ENCODE assay signal across 8 cellular contexts in the genomic region with DNA sequence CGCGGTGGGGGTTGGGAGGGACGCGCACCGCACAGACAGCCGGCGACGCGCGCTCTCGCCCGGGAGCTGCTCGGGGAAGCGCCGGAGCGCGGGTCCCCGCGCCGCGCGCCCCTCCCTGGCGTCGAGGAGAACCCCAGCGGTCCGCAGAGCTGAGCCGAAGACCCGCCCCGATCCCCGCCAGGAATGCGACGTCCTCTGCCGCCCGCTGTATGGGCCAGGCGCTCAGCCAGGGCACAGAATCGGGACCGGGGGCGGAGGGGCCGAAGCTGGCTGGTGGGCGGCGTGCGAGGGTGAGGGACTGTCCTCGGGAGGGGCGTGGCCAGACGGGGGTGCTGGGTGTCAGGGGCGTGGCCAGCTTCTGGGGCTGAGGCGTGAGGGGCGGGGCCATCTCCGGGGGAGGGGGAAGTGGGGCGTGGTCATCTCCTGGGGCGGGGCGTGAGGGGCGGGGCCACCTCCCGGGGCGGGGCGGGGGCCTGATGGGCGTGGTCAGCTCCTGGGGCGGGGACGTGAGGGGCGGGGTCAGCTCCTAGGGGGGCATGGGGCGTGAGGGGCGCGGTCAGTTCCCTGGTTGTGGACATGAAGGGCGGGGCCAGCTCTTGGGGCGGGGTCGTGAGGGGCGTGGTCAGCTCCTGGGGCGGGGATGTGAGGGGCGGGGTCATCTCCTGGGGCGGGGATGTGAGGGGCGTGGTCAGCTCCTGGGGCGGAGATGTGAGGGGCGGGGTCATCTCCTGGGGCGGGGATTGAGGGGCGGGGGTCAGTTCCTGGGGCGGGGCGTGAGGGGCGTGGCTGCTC. TPM values are rescaled to one million over a fixed set of nuclear protein-coding genes. Genes with fewer than 3 reads are reported as not detected.
DNase-seq lines count a peak whose midpoint lies in the region; ATAC-seq, FAIRE-seq and TF ChIP-seq lines count a peak whose summit lies in the region.

No MANE protein-coding gene starts in this region.

- H3K79me1 ChIP-seq in neuronal stem cell (ENCODE audit: low read depth, low read length): no peaks in the 10 kb centered on the region

- peak overlapping the region; percentile 93 for H3K23ac ChIP-seq in neuronal stem cell (ENCODE audit: low read depth, low read length, poor library complexity)

- no peaks in the 10 kb centered on the region for H3K79me2 ChIP-seq in PC-9 (ENCODE audit: low read depth)

- H3K27me3 ChIP-seq in PC-9 (ENCODE audit: insufficient read depth, low read depth): no peaks in the 10 kb centered on the region
- H3K27me3 ChIP-seq in gastroesophageal sphincter: peaks cover 43% of the 10 kb centered on the region
- peaks cover 0 to 87% (median 13%) of the 10 kb centered on the region in 3 experiments for H3K27me3 ChIP-seq in neuronal stem cell (ENCODE audit: control insufficient read depth in 3 of 3, insufficient read depth in 3 of 3, low read depth in 1 of 3, low read length in 3 of 3)
- H3K27me3 ChIP-seq in suprapubic skin: peaks cover 9% of the 10 kb centered on the region

- H2AFZ ChIP-seq in PC-9 (no peak overlapping the region), neuronal stem cell (ENCODE audit: low read length) (peak overlapping the region; percentile 81)

- TF ChIP-seq POLR2A in gastroesophageal sphincter (IDR thresholded peaks at IDR 0.05): no peak
- no peak for TF ChIP-seq POLR2A in suprapubic skin (IDR thresholded peaks at IDR 0.05)

- DNase-seq in GM18507 (ENCODE audit: extremely low spot score, insufficient read length, low read depth): peak; percentile 55
- peak in 1 of 2 experiments; percentile 83 for DNase-seq in PC-9
- DNase-seq in activated naive CD4-positive, alpha-beta T cell (lab: John Stamatoyannopoulos, UW): peak; percentile 45 to 60 (median 54)
- DNase-seq in neuronal stem cell (ENCODE audit: low spot score): peak; percentile 82
- peak in 1 of 2 donors; percentile 85 for DNase-seq in suprapubic skin (ENCODE audit: low spot score in 2 of 2)

- H3K4me1 ChIP-seq in PC-9 (replicated peaks; ENCODE audit: insufficient read depth) (peaks cover 9% of the 10 kb centered on the region), gastroesophageal sphincter (peaks cover 0 to 40% (median 7%) of the 10 kb centered on the region in 3 donors), neuronal stem cell (ENCODE audit: control insufficient read depth in 2 of 2, insufficient read depth in 1 of 2, low read depth in 1 of 2, low read length in 2 of 2) (peaks cover 0 to 10% of the 10 kb centered on the region in 2 donors), suprapubic skin (peaks cover 39% of the 10 kb centered on the region)

- H4K8ac ChIP-seq in neuronal stem cell (ENCODE audit: low read depth, low read length): no peak overlapping the region

- no peak overlapping the region for H2BK5ac ChIP-seq in neuronal stem cell (ENCODE audit: low read length)

- FAIRE-seq in GM18507 (lab: Jason Lieb, UNC): no peak

- TF ChIP-seq EP300 in gastroesophageal sphincter (IDR thresholded peaks at IDR 0.05) (no peak), suprapubic skin (IDR thresholded peaks at IDR 0.05) (no peak)

- peak overlapping the region; percentile 98 for H3K18ac ChIP-seq in neuronal stem cell (ENCODE audit: low read length)

- H3K36me3 ChIP-seq in PC-9 (ENCODE audit: low read depth) (no peaks in the 10 kb centered on the region), gastroesophageal sphincter (no peaks in the 10 kb centered on the region), neuronal stem cell (replicated peaks in 1 of 2; ENCODE audit: control insufficient read depth in 2 of 2, insufficient read depth in 2 of 2, low read length in 2 of 2) (no peaks in the 10 kb centered on the region), suprapubic skin (no peaks in the 10 kb centered on the region)

- BruUV-seq in PC-9 (replicated peaks; lab: Mats Ljungman, UMichigan): no TSS peak

- H2BK15ac ChIP-seq in neuronal stem cell (ENCODE audit: low read length): peak overlapping the region; percentile 92

- ATAC-seq in gastroesophageal sphincter (peak; percentile 37), HG03175 (IDR thresholded peaks at IDR 0.05; ENCODE audit: unreplicated experiment) (no peak), HG02798 (IDR thresholded peaks at IDR 0.05; ENCODE audit: poor library complexity, unreplicated experiment) (no peak)

- H2BK12ac ChIP-seq in neuronal stem cell (ENCODE audit: low read length): peak overlapping the region; percentile 99

- intact Hi-C loops in PC-9 (cut with micrococcal nuclease; ENCODE audit: unreplicated experiment): no loop called here

- no peak overlapping the region for H4K91ac ChIP-seq in neuronal stem cell (ENCODE audit: low read depth, low read length, poor library complexity)

- WGBS in gastroesophageal sphincter (ENCODE audit: low coverage in 1 of 2), 2 donors: no CpG with 5 or more reads among the region's 78 CpGs
- no CpG with 5 or more reads among the region's 78 CpGs for WGBS in neuronal stem cell (ENCODE audit: extremely low coverage in 2 of 2, insufficient read length in 2 of 2, insufficient replicate concordance in 1 of 2), 2 donors
- WGBS in suprapubic skin: no CpG with 5 or more reads among the region's 78 CpGs

- H3K4me2 ChIP-seq in PC-9: peak overlapping the region; percentile 66
- peak overlapping the region; percentile 94 for H3K4me2 ChIP-seq in neuronal stem cell (ENCODE audit: insufficient read depth, low read length, poor library complexity, severe bottlenecking)

- H4K20me1 ChIP-seq in PC-9 (ENCODE audit: insufficient read depth): no peaks in the 10 kb centered on the region

- H3K4me3 ChIP-seq in PC-9 (peak overlapping the region; percentile 38; the same call in 1 of the 2 replicates), gastroesophageal sphincter (peak overlapping the region; percentile 27 to 57), neuronal stem cell (ENCODE audit: low read length in 2 of 2) (peak overlapping the region; percentile 17 to 81), suprapubic skin (peak overlapping the region; percentile 56)

- POLR2A ChIA-PET in PC-9 (lab: Charles Lee; ENCODE audit: unreplicated experiment): interaction anchor here (0.5 to 1.1 kb wide), 9 partner anchors 14 to 617 kb away, joined by 3 to 21 read pairs (median 10); partner anchors contain the start of genes CLIC3, NRARP and PAXX

- H3K4ac ChIP-seq in neuronal stem cell (ENCODE audit: low read length): peak overlapping the region; percentile 99

- peak overlapping the region; percentile 17 for H2BK120ac ChIP-seq in neuronal stem cell (ENCODE audit: low read depth, low read length)

- no peaks in the 10 kb centered on the region for H3K9me2 ChIP-seq in PC-9 (ENCODE audit: insufficient read depth)

- H3F3A ChIP-seq in PC-9 (ENCODE audit: insufficient read depth, low read depth): peaks cover 12% of the 10 kb centered on the region; the same call in 1 of the 2 replicates

- peak overlapping the region; percentile 97 for H2AK5ac ChIP-seq in neuronal stem cell (ENCODE audit: low read depth, low read length)

- no peak overlapping the region for H3K27ac ChIP-seq in PC-9
- H3K27ac ChIP-seq in gastroesophageal sphincter: peak overlapping the region in 2 of 4 donors; percentile 54 to 61
- H3K27ac ChIP-seq in neuronal stem cell (replicated peaks; ENCODE audit: low read length): no peak overlapping the region
- no peak overlapping the region for H3K27ac ChIP-seq in suprapubic skin

- TF ChIP-seq CTCF in PC-9 (conservative IDR thresholded peaks at IDR 0.05) (no peak), gastroesophageal sphincter (IDR thresholded peaks at IDR 0.05) (no peak), suprapubic skin (IDR thresholded peaks at IDR 0.05) (no peak)

- H3K9ac ChIP-seq in neuronal stem cell (ENCODE audit: low read depth, low read length, poor library complexity): peak overlapping the region; percentile 96

- CTCF ChIA-PET in PC-9 (lab: Charles Lee): interaction anchor here (0.5 to 1.1 kb wide), 12 partner anchors 15 to 767 kb away, joined by 3 to 9 read pairs (median 5); partner anchors contain the start of gene ENTPD2

- H3K9me3 ChIP-seq in PC-9 (ENCODE audit: insufficient read depth, low read depth) (no peaks in the 10 kb centered on the region), gastroesophageal sphincter (no peaks in the 10 kb centered on the region), neuronal stem cell (replicated peaks in 1 of 2; ENCODE audit: control insufficient read depth in 2 of 2, insufficient read depth in 1 of 2, low read depth in 1 of 2, low read length in 2 of 2) (no peaks in the 10 kb centered on the region), suprapubic skin (no peaks in the 10 kb centered on the region)

- H3K14ac ChIP-seq in neuronal stem cell (ENCODE audit: low read length): peak overlapping the region; percentile 99

RNA-seq across cellular contexts. Expression of gene PTGDS, which starts 1.0 kb away (rescaled TPM):
- total RNA-seq in PC-9 (2021): 1.7 and 2.0 TPM in 2 replicates
- 100 to 1,000 TPM in 1 of 4 donors, 10 to 100 TPM in 2, 1 to 10 TPM in 1; 7.4 to 132 (median 29.7) TPM for total RNA-seq in gastroesophageal sphincter
- polyA plus RNA-seq in neuronal stem cell (2013, experiment 1 of 2): 0.33 TPM
- 0.42 TPM for polyA plus RNA-seq in neuronal stem cell (2013, experiment 2 of 2)
- 10 to 100 TPM in 3 of 4 donors, 1 to 10 TPM in 1; 4.3 to 31.7 (median 25.7) TPM for total RNA-seq in suprapubic skin

RNA-seq across cellular contexts. Expression of gene LCNL1, which starts 4.5 kb away (rescaled TPM):
- total RNA-seq in PC-9 (2021) (0.41 and 0.43 TPM in 2 replicates), gastroesophageal sphincter (under 1 TPM in 2 of 4 donors, not detected in 2; 0.40 TPM), suprapubic skin (under 1 TPM in 2 of 4 donors, not detected in 2; 0.18 to 0.40 TPM)
- polyA plus RNA-seq in neuronal stem cell (2013, experiment 1 of 2): 0.07 TPM
- polyA plus RNA-seq in neuronal stem cell (2013, experiment 2 of 2): 0.07 TPM

RNA-seq across cellular contexts. Expression of gene PAXX, which starts 14.0 kb away (rescaled TPM):
- total RNA-seq in PC-9 (2021) (54.9 and 78.9 TPM in 2 replicates), gastroesophageal sphincter (10 to 100 TPM; 24.2 to 42.6 (median 36.1) TPM), suprapubic skin (10 to 100 TPM; 43.2 to 68.6 (median 61.5) TPM)
- 57.4 TPM for polyA plus RNA-seq in neuronal stem cell (2013, experiment 1 of 2)
- polyA plus RNA-seq in neuronal stem cell (2013, experiment 2 of 2): 58.1 TPM

RNA-seq across cellular contexts. Expression of gene CLIC3, which starts 18.1 kb away (rescaled TPM):
- total RNA-seq in PC-9 (2021) (24.1 and 39.7 TPM in 2 replicates), gastroesophageal sphincter (1 to 10 TPM in 3 of 4 donors, under 1 TPM in 1; 0.81 to 5.4 (median 2.2) TPM), suprapubic skin (100 to 1,000 TPM in 3 of 4 donors, 10 to 100 TPM in 1; 20.6 to 159 (median 130) TPM)
- not detected for polyA plus RNA-seq in neuronal stem cell (2013, experiment 1 of 2)
- not detected for polyA plus RNA-seq in neuronal stem cell (2013, experiment 2 of 2)

RNA-seq across cellular contexts. Expression of gene LCN12, which starts 26.2 kb away (rescaled TPM):
- total RNA-seq in PC-9 (2021) (9.3 and 14.2 TPM in 2 replicates), gastroesophageal sphincter (not detected), suprapubic skin (1 to 10 TPM in 1 of 4 donors, not detected in 3; 3.7 TPM)
- polyA plus RNA-seq in neuronal stem cell (2013, experiment 1 of 2): 0.07 TPM
- 0.12 TPM for polyA plus RNA-seq in neuronal stem cell (2013, experiment 2 of 2)
